11 cellular contexts compared by ENCODE assay signal in genomic region chr4:13705521-13706035, GRCh38.
DNase-seq lines count a peak whose midpoint lies in the region; ATAC-seq and TF ChIP-seq lines count a peak whose summit lies in the region.
"Had no signal": no experiment of that assay in that cellular context is flagged by ENCODE, and none has a peak within 500 bp of the region (broad histone marks: within the 10 kb centered on the region; RNA-seq: fewer than 3 reads in every experiment).

No MANE protein-coding gene starts in this region.

- H3K4me3 ChIP-seq in epithelial cell of esophagus (ENCODE audit: low read length) = peak overlapping the region; percentile 26

- no peaks in the 10 kb centered on the region for H3K27me3 Mint-ChIP-seq in WTC11 (ENCODE audit: low read depth)
- H3K27me3 Mint-ChIP-seq: activated CD4-positive, alpha-beta T cell treated with anti-CD3 and anti-CD28 coated beads, Interleukin-2, amount 10 ng/mL, durations not matched to agents 24 days and 14 days had no signal

- CTCF ChIA-PET in WTC11 (lab: Charles Lee) = interaction anchor here (0.6 kb wide), 1 partner anchor 1519 kb away, joined by 4 read pairs; no protein-coding TSS in a partner anchor

- TF ChIP-seq CTCF in C4-2B (conservative IDR thresholded peaks at IDR 0.05) (no peak), epithelial cell of esophagus (IDR thresholded peaks at IDR 0.05; ENCODE audit: insufficient read depth, low read depth, low read length, missing control alignments) (no peak), WTC11 (IDR thresholded peaks at IDR 0.05) (no peak)

- ATAC-seq in HG03025 (IDR thresholded peaks at IDR 0.05; ENCODE audit: low FRiP score, unreplicated experiment) (no peak), WTC11 (no peak)

- no peaks in the 10 kb centered on the region for H3K36me3 Mint-ChIP-seq in WTC11

- H3K27ac ChIP-seq in C4-2B = peak overlapping the region; percentile 31; the same call in 1 of the 2 replicates

- peak; percentile 60 to 85 for DNase-seq in NCI-H2081 (lab: John Stamatoyannopoulos, UW)
- peak; percentile 87 for DNase-seq in epithelial cell of esophagus (ENCODE audit: low read depth)
- peak; percentile 7 for DNase-seq in medulla oblongata (ENCODE audit: extremely low spot score)
- no peak for DNase-seq in NCI-H526 treated with DMSO at 0.1 percent for 48 hours (lab: John Stamatoyannopoulos, UW)
- no peak for DNase-seq in WTC11 (ENCODE audit: low spot score)
- no peak for DNase-seq in stimulated activated CD4-positive, alpha-beta T cell treated with anti-CD3 and anti-CD28 coated beads, Interleukin-4, amount 100 ng/mL, for 4 hours
- DNase-seq: activated CD4-positive, alpha-beta T cell treated with anti-CD3 and anti-CD28 coated beads, Interleukin-2, amount 10 ng/mL, durations not matched to agents 24 days and 14 days; NCI-H1930 had no signal

- POLR2A ChIA-PET in WTC11 (lab: Charles Lee) = no interaction called here

- no peak overlapping the region for H3K4me3 Mint-ChIP-seq in WTC11
- H3K4me3 Mint-ChIP-seq: activated CD4-positive, alpha-beta T cell treated with anti-CD3 and anti-CD28 coated beads, Interleukin-2, amount 10 ng/mL, durations not matched to agents 24 days and 14 days; B cell had no signal

- H3K4me1 Mint-ChIP-seq in WTC11 = no peaks in the 10 kb centered on the region
- H3K4me1 Mint-ChIP-seq: activated CD4-positive, alpha-beta T cell treated with anti-CD3 and anti-CD28 coated beads, Interleukin-2, amount 10 ng/mL, durations not matched to agents 24 days and 14 days had no signal

- H3K9me3 Mint-ChIP-seq in WTC11 = peaks cover 5% of the 10 kb centered on the region
- H3K9me3 Mint-ChIP-seq: activated CD4-positive, alpha-beta T cell treated with anti-CD3 and anti-CD28 coated beads, Interleukin-2, amount 10 ng/mL, durations not matched to agents 24 days and 14 days had no signal

- H3K27ac Mint-ChIP-seq in WTC11 = no peak overlapping the region
- H3K27ac Mint-ChIP-seq: activated CD4-positive, alpha-beta T cell treated with anti-CD3 and anti-CD28 coated beads, Interleukin-2, amount 10 ng/mL, durations not matched to agents 24 days and 14 days; B cell had no signal

TF ChIP-seq in WTC11, 78 proteins besides CTCF, POLR2A, EP300 and RAD21:
- TF ChIP-seq ZNF416 (CRISPR knock-in tag; IDR thresholded peaks at IDR 0.05) (no peak), TCF7 (CRISPR knock-in tag; IDR thresholded peaks at IDR 0.05; ENCODE audit: low read depth) (no peak), ZNF281 (CRISPR knock-in tag; IDR thresholded peaks at IDR 0.05) (no peak), PREB (CRISPR knock-in tag; IDR thresholded peaks at IDR 0.05; ENCODE audit: borderline replicate concordance) (no peak), GABPB1 (CRISPR knock-in tag; IDR thresholded peaks at IDR 0.05) (no peak), JAZF1 (CRISPR knock-in tag; IDR thresholded peaks at IDR 0.05) (no peak), MYBL2 (CRISPR knock-in tag; IDR thresholded peaks at IDR 0.05) (no peak), CREM (CRISPR knock-in tag; IDR thresholded peaks at IDR 0.05) (no peak), TEAD1 (CRISPR knock-in tag; IDR thresholded peaks at IDR 0.05) (no peak), SMAD4 (CRISPR knock-in tag; IDR thresholded peaks at IDR 0.05) (no peak), NR3C1 (CRISPR knock-in tag; conservative IDR thresholded peaks at IDR 0.05; ENCODE audit: low read depth) (no peak), ZNF425 (CRISPR knock-in tag; conservative IDR thresholded peaks at IDR 0.05) (no peak)
TF ChIP-seq in WTC11: peak in this region for 0.

Comparison
In these comparisons a context has a peak if more than half of its experiments do, and no peak if none do; other contexts are left out.
1. DNase-seq: peak in NCI-H2081 (2 of 2), epithelial cell of esophagus (single experiment) and medulla oblongata (single experiment); none in NCI-H526 treated with DMSO at 0.1 percent for 48 hours (single experiment), WTC11 (single experiment) and stimulated activated CD4-positive, alpha-beta T cell treated with anti-CD3 and anti-CD28 coated beads, Interleukin-4, amount 100 ng/mL, for 4 hours (0 of 2).